Comparison of ENCODE assay signal across 19 cellular contexts in genomic region chr3:17479681-17480405, GRCh38.
DNase-seq lines count a peak whose midpoint lies in the region; ATAC-seq, FAIRE-seq and TF ChIP-seq lines count a peak whose summit lies in the region.
"Had no signal": no experiment of that assay in that cellular context is flagged by ENCODE, and none has a peak within 500 bp of the region (broad histone marks: within the 10 kb centered on the region; RNA-seq: fewer than 3 reads in every experiment).

No MANE protein-coding gene starts in this region.

- H2BK12ac ChIP-seq in neuronal stem cell (ENCODE audit: low read length): no peak overlapping the region

- H3K27ac Mint-ChIP-seq in stimulated activated naive CD8-positive, alpha-beta T cell treated with anti-CD3 and anti-CD28 coated beads, Interleukin-15, Interleukin-2, amounts not matched to agents 100 ng/mL and 50 ng/mL, for 24 hours: peak overlapping the region; percentile 45
- H3K27ac Mint-ChIP-seq in endodermal cell: peak overlapping the region; percentile 58
- H3K27ac Mint-ChIP-seq: B cell; CD8-positive, alpha-beta T cell had no signal

- H3K9me3 Mint-ChIP-seq in stimulated activated naive CD8-positive, alpha-beta T cell treated with anti-CD3 and anti-CD28 coated beads, Interleukin-15, Interleukin-2, amounts not matched to agents 100 ng/mL and 50 ng/mL, for 24 hours: no peaks in the 10 kb centered on the region
- no peaks in the 10 kb centered on the region for H3K9me3 Mint-ChIP-seq in endodermal cell
- H3K9me3 Mint-ChIP-seq: CD8-positive, alpha-beta T cell had no signal

- H2BK5ac ChIP-seq in neuronal stem cell (ENCODE audit: low read length): no peak overlapping the region

- H3K36me3 Mint-ChIP-seq in stimulated activated naive CD8-positive, alpha-beta T cell treated with anti-CD3 and anti-CD28 coated beads, Interleukin-15, Interleukin-2, amounts not matched to agents 100 ng/mL and 50 ng/mL, for 24 hours (ENCODE audit: low read depth): peaks cover 5% of the 10 kb centered on the region
- H3K36me3 Mint-ChIP-seq in endodermal cell (ENCODE audit: low read depth): peaks cover 5% of the 10 kb centered on the region

- H3K27me3 ChIP-seq in endodermal cell (ENCODE audit: control insufficient read depth, insufficient read depth, low read length, poor library complexity, severe bottlenecking): no peaks in the 10 kb centered on the region
- H3K27me3 ChIP-seq in neuronal stem cell (ENCODE audit: control insufficient read depth in 3 of 3, insufficient read depth in 3 of 3, low read depth in 1 of 3, low read length in 3 of 3): no peaks in the 10 kb centered on the region
- no peaks in the 10 kb centered on the region for H3K27me3 ChIP-seq in upper lobe of right lung
- no peaks in the 10 kb centered on the region for H3K27me3 ChIP-seq in SJCRH30
- H3K27me3 ChIP-seq: BLaER1 treated with 17β-estradiol and CSF1 and Interleukin-3, amounts not matched to agents 10 nM and 100 nM had no signal

- peaks cover 4% of the 10 kb centered on the region for H3K36me3 ChIP-seq in endodermal cell (ENCODE audit: control insufficient read depth, insufficient read depth, low read length)
- no peaks in the 10 kb centered on the region for H3K36me3 ChIP-seq in neuronal stem cell (replicated peaks in 1 of 2; ENCODE audit: control insufficient read depth in 2 of 2, insufficient read depth in 2 of 2, low read length in 2 of 2)
- no peaks in the 10 kb centered on the region for H3K36me3 ChIP-seq in upper lobe of right lung
- H3K36me3 ChIP-seq in SJCRH30: no peaks in the 10 kb centered on the region

- WGBS in endodermal cell (ENCODE audit: insufficient coverage in 1 of 2, insufficient read length in 1 of 2), 2 experiments: 96 to 97% methylated on average over 6 to 16 of the region's 16 CpGs
- no CpG with 5 or more reads among the region's 16 CpGs for WGBS in neuronal stem cell (ENCODE audit: extremely low coverage in 2 of 2, insufficient read length in 2 of 2, insufficient replicate concordance in 1 of 2), 2 donors

- no peaks in the 10 kb centered on the region for H3K4me1 Mint-ChIP-seq in stimulated activated naive CD8-positive, alpha-beta T cell treated with anti-CD3 and anti-CD28 coated beads, Interleukin-15, Interleukin-2, amounts not matched to agents 100 ng/mL and 50 ng/mL, for 24 hours (ENCODE audit: low read depth)
- H3K4me1 Mint-ChIP-seq in endodermal cell: peaks cover 3% of the 10 kb centered on the region

- H3K23ac ChIP-seq in neuronal stem cell (ENCODE audit: low read depth, low read length, poor library complexity): peak overlapping the region; percentile 25

- H4K91ac ChIP-seq in neuronal stem cell (ENCODE audit: low read depth, low read length, poor library complexity): no peak overlapping the region

- peak overlapping the region; percentile 62 for H3K18ac ChIP-seq in neuronal stem cell (ENCODE audit: low read length)

- intact Hi-C loops in upper lobe of right lung (cut with DNase I): no loop called here

- no peak overlapping the region for H3K4me3 Mint-ChIP-seq in stimulated activated naive CD8-positive, alpha-beta T cell treated with anti-CD3 and anti-CD28 coated beads, Interleukin-15, Interleukin-2, amounts not matched to agents 100 ng/mL and 50 ng/mL, for 24 hours
- no peak overlapping the region for H3K4me3 Mint-ChIP-seq in endodermal cell
- H3K4me3 Mint-ChIP-seq: B cell; CD8-positive, alpha-beta T cell had no signal

- FAIRE-seq in frontal cortex (lab: Jason Lieb, UNC): no peak
- FAIRE-seq: GM12878, GM19239, HepG2 had no signal

- H2BK120ac ChIP-seq in neuronal stem cell (ENCODE audit: low read depth, low read length): no peak overlapping the region

- ATAC-seq in stimulated activated naive CD8-positive, alpha-beta T cell treated with anti-CD3 and anti-CD28 coated beads, Interleukin-15, Interleukin-2, amounts not matched to agents 100 U/mL and 50 U/mL, for 24 hours: no peak
- ATAC-seq in upper lobe of right lung: peak; percentile 27
- ATAC-seq: CD8-positive, alpha-beta T cell; GM12878; HepG2 had no signal

- no peak for TF ChIP-seq CTCF in endodermal cell (conservative IDR thresholded peaks at IDR 0.05)
- TF ChIP-seq CTCF in upper lobe of right lung (IDR thresholded peaks at IDR 0.05): no peak

- H3K4me3 ChIP-seq in endodermal cell (ENCODE audit: low read length) (no peak overlapping the region), neuronal stem cell (ENCODE audit: low read length in 2 of 2) (no peak overlapping the region), upper lobe of right lung (no peak overlapping the region), SJCRH30 (no peak overlapping the region)
- H3K4me3 ChIP-seq: BLaER1 treated with 17β-estradiol and CSF1 and Interleukin-3, amounts not matched to agents 10 nM and 100 nM; GM12878; GM23248 had no signal

- H3K79me1 ChIP-seq in neuronal stem cell (ENCODE audit: low read depth, low read length): no peaks in the 10 kb centered on the region

- no peaks in the 10 kb centered on the region for H3K27me3 Mint-ChIP-seq in stimulated activated naive CD8-positive, alpha-beta T cell treated with anti-CD3 and anti-CD28 coated beads, Interleukin-15, Interleukin-2, amounts not matched to agents 100 ng/mL and 50 ng/mL, for 24 hours
- H3K27me3 Mint-ChIP-seq in endodermal cell (ENCODE audit: insufficient read depth): no peaks in the 10 kb centered on the region
- H3K27me3 Mint-ChIP-seq: B cell had no signal

- H3K4me2 ChIP-seq in neuronal stem cell (ENCODE audit: insufficient read depth, low read length, poor library complexity, severe bottlenecking): no peak overlapping the region
- H3K4me2 ChIP-seq: BLaER1 treated with 17β-estradiol and CSF1 and Interleukin-3, amounts not matched to agents 10 nM and 100 nM had no signal

- H2AK5ac ChIP-seq in neuronal stem cell (ENCODE audit: low read depth, low read length): no peak overlapping the region

- no peak for DNase-seq in stimulated activated naive CD8-positive, alpha-beta T cell treated with anti-CD3 and anti-CD28 coated beads, Interleukin-15, Interleukin-2, amounts not matched to agents 100 U/mL and 50 U/mL, for 24 hours
- no peak for DNase-seq in endodermal cell
- DNase-seq in neuronal stem cell (ENCODE audit: low spot score): no peak
- DNase-seq in upper lobe of right lung: no peak
- no peak for DNase-seq in HPDE6-E6E7 (ENCODE audit: extremely low spot score)
- no peak for DNase-seq in frontal cortex (ENCODE audit: low spot score in 2 of 2)
- no peak for DNase-seq in SJCRH30
- DNase-seq: 8988T, Calu3, DMS79 treated with DMSO at 0.1 percent for 48 hours, GM23248, HCEC 1CT had no signal

- no peak overlapping the region for H4K8ac ChIP-seq in neuronal stem cell (ENCODE audit: low read depth, low read length)

- peak overlapping the region; percentile 71 for H3K14ac ChIP-seq in neuronal stem cell (ENCODE audit: low read length)

- H3K27ac ChIP-seq in endodermal cell (ENCODE audit: low read depth, low read length) (no peak overlapping the region), neuronal stem cell (replicated peaks; ENCODE audit: low read length) (no peak overlapping the region), upper lobe of right lung (no peak overlapping the region), SJCRH30 (no peak overlapping the region)
- H3K27ac ChIP-seq: BLaER1 treated with 17β-estradiol and CSF1 and Interleukin-3, amounts not matched to agents 10 nM and 100 nM; GM23248 had no signal

- H3K9ac ChIP-seq in endodermal cell (ENCODE audit: extremely low read depth, low read length, poor library complexity, severe bottlenecking): no peak overlapping the region
- H3K9ac ChIP-seq in neuronal stem cell (ENCODE audit: low read depth, low read length, poor library complexity): no peak overlapping the region
- H3K9ac ChIP-seq: BLaER1 treated with 17β-estradiol and CSF1 and Interleukin-3, amounts not matched to agents 10 nM and 100 nM; GM23248 had no signal

- no peak overlapping the region for H2BK15ac ChIP-seq in neuronal stem cell (ENCODE audit: low read length)

- H3K9me3 ChIP-seq in endodermal cell (ENCODE audit: control insufficient read depth, low read length) (peaks cover 18% of the 10 kb centered on the region), neuronal stem cell (replicated peaks in 1 of 2; ENCODE audit: control insufficient read depth in 2 of 2, insufficient read depth in 1 of 2, low read depth in 1 of 2, low read length in 2 of 2) (no peaks in the 10 kb centered on the region), upper lobe of right lung (no peaks in the 10 kb centered on the region), SJCRH30 (replicated peaks) (no peaks in the 10 kb centered on the region)

- H3K4ac ChIP-seq in neuronal stem cell (ENCODE audit: low read length): no peak overlapping the region

- H3K4me1 ChIP-seq in endodermal cell (ENCODE audit: control insufficient read depth, insufficient read depth, low read length) (no peaks in the 10 kb centered on the region), neuronal stem cell (ENCODE audit: control insufficient read depth in 2 of 2, insufficient read depth in 1 of 2, low read depth in 1 of 2, low read length in 2 of 2) (peaks cover 0 to 6% of the 10 kb centered on the region in 2 donors), upper lobe of right lung (no peaks in the 10 kb centered on the region), SJCRH30 (no peaks in the 10 kb centered on the region)
- H3K4me1 ChIP-seq: BLaER1 treated with 17β-estradiol and CSF1 and Interleukin-3, amounts not matched to agents 10 nM and 100 nM had no signal

- no peak overlapping the region for H2AFZ ChIP-seq in neuronal stem cell (ENCODE audit: low read length)
- H2AFZ ChIP-seq: GM23248 had no signal
